Comparison of ENCODE assay signal across 1 cellular context in the genomic region with DNA sequence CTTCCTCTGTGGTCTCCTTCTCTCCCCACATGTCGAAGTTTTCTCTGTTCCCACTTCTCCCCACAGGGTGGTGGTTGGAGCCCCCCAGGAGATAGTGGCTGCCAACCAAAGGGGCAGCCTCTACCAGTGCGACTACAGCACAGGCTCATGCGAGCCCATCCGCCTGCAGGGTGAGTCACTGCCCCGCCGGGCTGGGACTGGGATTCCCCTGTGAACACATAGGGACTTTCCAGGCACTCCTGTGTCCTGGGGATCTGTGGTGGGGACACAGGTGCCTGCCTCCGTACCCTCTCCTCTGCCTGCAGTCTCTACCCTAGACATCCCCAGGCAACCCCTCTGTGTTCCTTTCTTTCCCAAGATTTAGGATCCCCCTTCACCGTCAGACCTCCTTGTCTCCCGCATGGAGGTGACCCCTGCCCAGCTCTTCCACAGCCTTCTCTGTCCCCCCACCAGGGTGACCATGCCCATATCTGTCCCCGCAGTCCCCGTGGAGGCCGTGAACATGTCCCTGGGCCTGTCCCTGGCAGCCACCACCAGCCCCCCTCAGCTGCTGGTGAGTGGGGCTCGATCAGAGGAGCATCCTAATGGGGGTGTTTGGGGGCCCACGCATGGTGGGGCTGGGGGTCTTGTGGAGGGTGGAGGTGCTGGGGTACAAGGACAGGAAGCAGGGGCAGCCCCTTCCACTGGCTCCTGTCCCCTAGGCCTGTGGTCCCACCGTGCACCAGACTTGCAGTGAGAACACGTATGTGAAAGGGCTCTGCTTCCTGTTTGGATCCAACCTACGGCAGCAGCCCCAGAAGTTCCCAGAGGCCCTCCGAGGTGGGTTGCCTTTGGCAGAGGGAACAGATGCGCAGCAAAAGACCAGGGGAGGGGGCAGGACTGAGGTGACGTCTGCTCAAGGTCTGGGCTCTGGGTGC.
TF ChIP-seq lines count a peak whose summit lies in the region.

No MANE protein-coding gene starts in this region.

TF ChIP-seq in K562, 482 proteins besides CTCF, POLR2A, EP300 and RAD21:
- TF ChIP-seq, protein P1, sequence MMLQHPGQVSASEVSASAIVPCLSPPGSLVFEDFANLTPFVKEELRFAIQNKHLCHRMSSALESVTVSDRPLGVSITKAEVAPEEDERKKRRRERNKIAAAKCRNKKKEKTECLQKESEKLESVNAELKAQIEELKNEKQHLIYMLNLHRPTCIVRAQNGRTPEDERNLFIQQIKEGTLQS (IDR thresholded peaks at IDR 0.05), result peak; percentile 27; the same call in 1 of the 2 replicates
- TF ChIP-seq, protein P1 (CRISPR knock-in tag; conservative IDR thresholded peaks at IDR 0.05), result no peak
- TF ChIP-seq DMBX1 (CRISPR knock-in tag; IDR thresholded peaks at IDR 0.05; ENCODE audit: borderline replicate concordance), result no peak
- TF ChIP-seq ZNF12 (CRISPR knock-in tag; IDR thresholded peaks at IDR 0.05), result no peak
